2 cellular contexts compared by ENCODE assay signal in the genomic region with DNA sequence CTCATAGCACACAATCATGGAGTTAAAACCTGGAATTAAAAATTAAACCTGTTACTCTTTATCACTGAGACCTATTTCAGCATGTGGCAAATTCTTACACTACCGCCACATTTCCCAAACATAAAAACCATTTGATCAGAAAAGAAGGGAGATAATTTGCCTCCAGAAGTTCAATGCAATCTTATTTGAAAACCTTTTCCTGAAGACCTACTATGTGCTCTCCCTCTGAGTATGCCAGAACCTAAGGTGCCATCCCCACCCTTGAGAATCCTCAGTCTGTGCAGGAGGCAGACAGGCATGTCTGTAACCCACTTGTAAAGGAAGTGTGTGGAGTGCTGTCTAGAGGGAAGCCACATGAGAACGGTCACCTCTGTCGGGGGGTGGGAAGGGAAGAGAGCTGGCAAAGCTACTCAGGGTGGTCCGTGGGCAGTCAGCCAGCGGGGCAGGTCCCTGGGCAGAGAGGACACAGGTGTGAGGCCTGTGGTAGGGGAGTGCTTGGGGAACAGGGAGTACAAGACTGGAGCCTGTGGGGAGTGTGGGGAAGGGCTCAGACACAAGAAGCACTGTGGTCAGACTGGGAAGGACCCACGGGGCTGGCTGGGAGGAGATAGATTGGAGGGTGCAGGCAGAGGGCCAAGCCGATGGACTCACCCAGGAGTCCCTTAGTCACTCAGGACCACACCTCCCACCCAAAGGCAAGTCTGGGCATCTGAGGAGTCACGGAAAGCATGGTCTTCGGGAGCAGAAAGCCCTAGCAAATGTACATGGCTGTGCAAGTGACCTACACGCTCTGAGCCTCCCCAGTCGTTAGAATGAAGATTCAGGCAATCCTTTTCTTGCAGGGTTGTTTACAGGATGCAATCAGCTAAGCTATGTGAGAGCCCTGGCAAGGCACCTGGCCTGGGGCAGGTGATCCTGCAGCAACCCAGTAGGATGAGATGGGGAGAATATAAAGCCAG.
A peak's percentile ranks its signal among the peaks of the same experiment; 100 is the strongest.
TF ChIP-seq lines count a peak whose summit lies in the region.

No MANE protein-coding gene starts in this region.

TF ChIP-seq in A549, 52 proteins besides CTCF, POLR2A, EP300 and RAD21:
- TF ChIP-seq CHD2 (IDR thresholded peaks at IDR 0.05; ENCODE audit: low read length, partially characterized antibody): no peak
- TF ChIP-seq JUNB (IDR thresholded peaks at IDR 0.05): 0 out of 2 replicates have a peak, but pooled peaks have one; percentile 8

TF ChIP-seq in HCT116, 20 proteins besides CTCF, POLR2A, EP300 and RAD21:
- TF ChIP-seq ZNF274 (IDR thresholded peaks at IDR 0.05; ENCODE audit: low read depth, low read length): no peak
- no peak for TF ChIP-seq SP1 (IDR thresholded peaks at IDR 0.05; ENCODE audit: low read depth)
- no peak for TF ChIP-seq EZH2phosphoT487 (IDR thresholded peaks at IDR 0.05; ENCODE audit: borderline replicate concordance)
- TF ChIP-seq POLR2AphosphoS5 (IDR thresholded peaks at IDR 0.05; ENCODE audit: low read depth, low read length): no peak
